5 cellular contexts compared by ENCODE assay signal in the genomic region with DNA sequence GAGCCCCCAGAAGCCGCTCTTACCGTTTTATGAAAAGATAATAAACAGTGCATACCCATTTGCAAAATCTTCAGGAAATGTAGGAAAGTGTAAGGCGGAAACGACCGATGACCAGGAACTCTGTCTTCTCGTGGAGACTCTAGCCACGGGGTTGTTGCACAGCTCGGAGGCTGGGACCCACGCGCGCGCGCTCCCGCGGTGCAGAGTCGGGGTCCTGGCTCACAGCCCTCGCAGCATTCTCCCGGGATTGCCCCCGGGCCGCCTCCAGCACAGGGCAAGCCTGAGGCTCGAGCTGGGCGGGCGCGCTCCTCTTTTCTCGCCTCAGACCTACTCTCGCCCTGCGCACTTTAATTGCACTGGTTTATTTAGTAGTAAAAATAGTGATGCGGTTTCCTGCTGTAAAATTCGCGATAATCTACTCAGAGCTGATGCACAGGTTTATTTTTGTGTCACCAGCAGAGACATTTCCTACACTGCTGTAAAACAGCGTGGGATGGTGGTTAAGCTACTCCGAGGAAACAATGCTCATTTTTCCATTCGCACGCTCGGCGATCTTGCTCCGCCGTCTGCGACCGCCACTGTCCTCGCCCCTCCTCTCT. TPM values are rescaled to one million over a fixed set of nuclear protein-coding genes. Genes with fewer than 3 reads are reported as not detected.
DNase-seq lines count a peak whose midpoint lies in the region; ATAC-seq, FAIRE-seq and TF ChIP-seq lines count a peak whose summit lies in the region.

No MANE protein-coding gene starts in this region.

- FAIRE-seq in endothelial cell of umbilical vein (lab: Jason Lieb, UNC) (no peak), small intestine (lab: Jason Lieb, UNC) (no peak)

- H3K36me3 ChIP-seq in SU-DHL-6 (ENCODE audit: low read length): no peaks in the 10 kb centered on the region
- H3K36me3 ChIP-seq in endothelial cell of umbilical vein (ENCODE audit: control insufficient read depth in 2 of 2, extremely low read depth in 1 of 2, insufficient read depth in 2 of 2, low read length in 2 of 2): no peaks in the 10 kb centered on the region
- no peaks in the 10 kb centered on the region for H3K36me3 ChIP-seq in small intestine (ENCODE audit: control insufficient read depth in 2 of 2, insufficient read depth in 2 of 2, low read length in 2 of 2)

- H4K20me1 ChIP-seq in SU-DHL-6 (ENCODE audit: low read depth, low read length) (no peaks in the 10 kb centered on the region), endothelial cell of umbilical vein (replicated peaks; ENCODE audit: control insufficient read depth, extremely low read depth, insufficient read depth, low read length) (no peaks in the 10 kb centered on the region)

- H3K27me3 ChIP-seq in SU-DHL-6 (ENCODE audit: low read length): no peaks in the 10 kb centered on the region
- H3K27me3 ChIP-seq in endothelial cell of umbilical vein (ENCODE audit: control insufficient read depth in 2 of 2, insufficient read depth in 2 of 2, low read length in 2 of 2): no peaks in the 10 kb centered on the region
- no peaks in the 10 kb centered on the region for H3K27me3 ChIP-seq in small intestine (ENCODE audit: control insufficient read depth in 2 of 2, insufficient read depth in 2 of 2, low read length in 2 of 2)

- no peaks in the 10 kb centered on the region for H3K9me2 ChIP-seq in SU-DHL-6 (replicated peaks; ENCODE audit: insufficient read depth, low read length)

- DNase-seq in endothelial cell of umbilical vein (ENCODE audit: low read depth, low spot score) (peak; percentile 53), small intestine (peak; percentile 39), GM19238 (ENCODE audit: insufficient read length, low spot score) (no peak)

- 0% methylated on average over 41 of the region's 41 CpGs for WGBS in small intestine, 3 donors

- H3K79me2 ChIP-seq in SU-DHL-6 (ENCODE audit: insufficient read depth, low read length) (no peaks in the 10 kb centered on the region), endothelial cell of umbilical vein (ENCODE audit: control insufficient read depth, insufficient read depth, low read length) (no peaks in the 10 kb centered on the region)

- H3F3A ChIP-seq in SU-DHL-6 (ENCODE audit: insufficient read depth): peaks cover 44% of the 10 kb centered on the region

- no peak for TF ChIP-seq CTCF in SU-DHL-6 (IDR thresholded peaks at IDR 0.05; ENCODE audit: insufficient read depth, low read length, poor library complexity, severe bottlenecking)
- TF ChIP-seq CTCF in endothelial cell of umbilical vein (IDR thresholded peaks at IDR 0.05; ENCODE audit: extremely low read depth in 1 of 2, insufficient read depth in 1 of 2, low read depth in 1 of 2, low read length in 2 of 2): no peak

- no peaks in the 10 kb centered on the region for H3K9me1 ChIP-seq in endothelial cell of umbilical vein (replicated peaks; ENCODE audit: control insufficient read depth, extremely low read depth, insufficient read depth, low read length)

- H3K27ac ChIP-seq in SU-DHL-6 (ENCODE audit: low read depth, low read length) (peak overlapping the region; percentile 75), endothelial cell of umbilical vein (ENCODE audit: insufficient read depth, low read depth, low read length) (no peak overlapping the region), small intestine (ENCODE audit: low read depth in 1 of 2, low read length in 1 of 2) (peak overlapping the region; percentile 24 to 49)

- H3K4me2 ChIP-seq in SU-DHL-6 (ENCODE audit: low read depth, low read length, poor library complexity, severe bottlenecking): peak overlapping the region; percentile 89
- peak overlapping the region; percentile 79 for H3K4me2 ChIP-seq in endothelial cell of umbilical vein (ENCODE audit: insufficient read depth, low read length)

- BruUV-seq in endothelial cell of umbilical vein (replicated peaks; lab: Mats Ljungman, UMichigan): no TSS peak

- H3K4me1 ChIP-seq in endothelial cell of umbilical vein (ENCODE audit: control insufficient read depth, extremely low read depth, insufficient read depth, low read length) (peaks cover 18% of the 10 kb centered on the region), small intestine (ENCODE audit: control insufficient read depth in 2 of 2, insufficient read depth in 1 of 2, low read depth in 1 of 2, low read length in 1 of 2) (no peaks in the 10 kb centered on the region)

- H3K9me3 ChIP-seq in SU-DHL-6 (ENCODE audit: insufficient read depth, low read length) (no peaks in the 10 kb centered on the region), endothelial cell of umbilical vein (replicated peaks; ENCODE audit: control insufficient read depth, insufficient read depth, low read length) (no peaks in the 10 kb centered on the region), small intestine (ENCODE audit: control insufficient read depth, low read depth) (no peaks in the 10 kb centered on the region)

- CTCF ChIA-PET in endothelial cell of umbilical vein (lab: Charles Lee): interaction anchor here (0.8 to 10.2 kb wide), 8 partner anchors 15 to 404 kb away, joined by 3 to 95 read pairs (median 3); a partner anchor contains a TSS

- H3K4me3 ChIP-seq in SU-DHL-6 (ENCODE audit: insufficient read depth, low read length, poor library complexity, severe bottlenecking) (peak overlapping the region; percentile 73), endothelial cell of umbilical vein (replicated peaks in 1 of 3; ENCODE audit: insufficient read depth in 1 of 3, low read depth in 1 of 3, low read length in 3 of 3) (peak overlapping the region; percentile 48 to 86 (median 73)), small intestine (ENCODE audit: low read depth in 1 of 2, low read length in 2 of 2) (peak overlapping the region; percentile 68 to 75)

- H2AFZ ChIP-seq in SU-DHL-6 (ENCODE audit: low read depth, low read length, severe bottlenecking) (peak overlapping the region; percentile 97), endothelial cell of umbilical vein (ENCODE audit: low read depth, low read length) (peak overlapping the region; percentile 96)

- POLR2A ChIA-PET in endothelial cell of umbilical vein (lab: Charles Lee): interaction anchor here (1.8 kb wide), 1 partner anchor 15 kb away, joined by 6 read pairs; a partner anchor contains a TSS

- intact Hi-C loops in endothelial cell of umbilical vein (cut with micrococcal nuclease): loop anchor here (2.0 to 10.0 kb wide), 4 partner anchors 17 to 695 kb away; a partner anchor contains a TSS

- no peak for ATAC-seq in HG03457 (IDR thresholded peaks at IDR 0.05; ENCODE audit: unreplicated experiment)

- H3K9ac ChIP-seq in SU-DHL-6 (ENCODE audit: low read length) (peak overlapping the region; percentile 78), endothelial cell of umbilical vein (replicated peaks; ENCODE audit: extremely low read depth, insufficient read depth, low read length) (peak overlapping the region; percentile 4)

- dilution Hi-C loops in endothelial cell of umbilical vein (cut with MboI; ENCODE audit: extremely low pct_ligation_motif_present, low sequenced_read_pairs): no loop called here

- TF ChIP-seq POLR2A in endothelial cell of umbilical vein (IDR thresholded peaks at IDR 0.05; ENCODE audit: low read depth, low read length): no peak

RNA-seq across cellular contexts. Expression of a gene that starts 15.5 kb away (rescaled TPM):
- 3.4 and 4.1 TPM in 2 replicates for total RNA-seq in endothelial cell of umbilical vein
- polyA plus RNA-seq in endothelial cell of umbilical vein: 2.2 and 2.7 TPM in 2 replicates
- polyA plus RNA-seq in endothelial cell of umbilical vein (2011; cell fraction: cytosol; rRNA removed): 2.2 and 2.6 TPM in 2 replicates
- polyA plus RNA-seq in endothelial cell of umbilical vein (2011; cell fraction: nucleus; rRNA removed): 1.7 TPM in 2 replicates
- polyA plus RNA-seq in endothelial cell of umbilical vein (2012): 3.2 and 8.7 TPM in 2 replicates
- 0.47 and 0.73 TPM in 2 replicates for polyA minus RNA-seq in endothelial cell of umbilical vein
- 14.8 TPM for polyA minus RNA-seq in endothelial cell of umbilical vein (2011; cell fraction: cytosol; rRNA and poly(A)+ RNA removed)
- polyA minus RNA-seq in endothelial cell of umbilical vein (2011; cell fraction: nucleus; rRNA and poly(A)+ RNA removed): 0.58 and 0.77 TPM in 2 replicates
- 1 to 10 TPM in 1 of 3 donors, under 1 TPM in 1, not detected in 1; 0.89 to 2.1 TPM for polyA plus RNA-seq in small intestine

RNA-seq across cellular contexts. Expression of a gene that starts 33.6 kb away (rescaled TPM):
- 17.3 and 19.9 TPM in 2 replicates for total RNA-seq in endothelial cell of umbilical vein
- 11.2 and 12.8 TPM in 2 replicates for polyA plus RNA-seq in endothelial cell of umbilical vein
- 8.7 and 10.4 TPM in 2 replicates for polyA plus RNA-seq in endothelial cell of umbilical vein (2011; cell fraction: cytosol; rRNA removed)
- polyA plus RNA-seq in endothelial cell of umbilical vein (2011; cell fraction: nucleus; rRNA removed): 48.8 and 57.0 TPM in 2 replicates
- 13.2 and 13.7 TPM in 2 replicates for polyA plus RNA-seq in endothelial cell of umbilical vein (2012)
- polyA minus RNA-seq in endothelial cell of umbilical vein: 6.9 and 7.1 TPM in 2 replicates
- 14.7 TPM for polyA minus RNA-seq in endothelial cell of umbilical vein (2011; cell fraction: cytosol; rRNA and poly(A)+ RNA removed)
- polyA minus RNA-seq in endothelial cell of umbilical vein (2011; cell fraction: nucleus; rRNA and poly(A)+ RNA removed): 9.8 and 11.1 TPM in 2 replicates
- polyA plus RNA-seq in small intestine: 10 to 100 TPM; 19.2 to 25.0 (median 20.3) TPM

RNA-seq across cellular contexts. Expression of a gene that starts 42.1 kb away (rescaled TPM):
- total RNA-seq in endothelial cell of umbilical vein: not detected in 2 replicates
- polyA plus RNA-seq in endothelial cell of umbilical vein (not detected in 2 replicates), small intestine (not detected)
- not detected in 2 replicates for polyA plus RNA-seq in endothelial cell of umbilical vein (2011; cell fraction: cytosol; rRNA removed)
- polyA plus RNA-seq in endothelial cell of umbilical vein (2011; cell fraction: nucleus; rRNA removed): not detected in 2 replicates
- polyA plus RNA-seq in endothelial cell of umbilical vein (2012): not detected in 2 replicates
- polyA minus RNA-seq in endothelial cell of umbilical vein: not detected in 2 replicates
- not detected for polyA minus RNA-seq in endothelial cell of umbilical vein (2011; cell fraction: cytosol; rRNA and poly(A)+ RNA removed)
- not detected in 2 replicates for polyA minus RNA-seq in endothelial cell of umbilical vein (2011; cell fraction: nucleus; rRNA and poly(A)+ RNA removed)

RNA-seq across cellular contexts. Expression of a gene that starts 54.2 kb away (rescaled TPM):
- 1,910 and 2,029 TPM in 2 replicates for total RNA-seq in endothelial cell of umbilical vein
- polyA plus RNA-seq in endothelial cell of umbilical vein (5,629 and 5,870 TPM in 2 replicates), small intestine (1,000 to 10,000 TPM; 1,482 to 2,699 (median 2,196) TPM)
- polyA plus RNA-seq in endothelial cell of umbilical vein (2011; cell fraction: cytosol; rRNA removed): 4,930 and 4,995 TPM in 2 replicates
- polyA plus RNA-seq in endothelial cell of umbilical vein (2011; cell fraction: nucleus; rRNA removed): 1,740 and 2,124 TPM in 2 replicates
- polyA plus RNA-seq in endothelial cell of umbilical vein (2012): 2,716 and 3,479 TPM in 2 replicates
- polyA minus RNA-seq in endothelial cell of umbilical vein: 6,064 and 6,714 TPM in 2 replicates
- polyA minus RNA-seq in endothelial cell of umbilical vein (2011; cell fraction: cytosol; rRNA and poly(A)+ RNA removed): 3,380 TPM
- polyA minus RNA-seq in endothelial cell of umbilical vein (2011; cell fraction: nucleus; rRNA and poly(A)+ RNA removed): 806 and 884 TPM in 2 replicates

RNA-seq across cellular contexts. Expression of a gene that starts 58.5 kb away (rescaled TPM):
- total RNA-seq in endothelial cell of umbilical vein: not detected in 2 replicates
- polyA plus RNA-seq in endothelial cell of umbilical vein (not detected in 2 replicates), small intestine (not detected)
- polyA plus RNA-seq in endothelial cell of umbilical vein (2011; cell fraction: cytosol; rRNA removed): not detected in 2 replicates
- polyA plus RNA-seq in endothelial cell of umbilical vein (2011; cell fraction: nucleus; rRNA removed): not detected in 2 replicates
- not detected in 2 replicates for polyA plus RNA-seq in endothelial cell of umbilical vein (2012)
- not detected in 2 replicates for polyA minus RNA-seq in endothelial cell of umbilical vein
- not detected for polyA minus RNA-seq in endothelial cell of umbilical vein (2011; cell fraction: cytosol; rRNA and poly(A)+ RNA removed)
- not detected in 2 replicates for polyA minus RNA-seq in endothelial cell of umbilical vein (2011; cell fraction: nucleus; rRNA and poly(A)+ RNA removed)
